ENCODE assay signal across 12 cellular contexts in the genomic region with DNA sequence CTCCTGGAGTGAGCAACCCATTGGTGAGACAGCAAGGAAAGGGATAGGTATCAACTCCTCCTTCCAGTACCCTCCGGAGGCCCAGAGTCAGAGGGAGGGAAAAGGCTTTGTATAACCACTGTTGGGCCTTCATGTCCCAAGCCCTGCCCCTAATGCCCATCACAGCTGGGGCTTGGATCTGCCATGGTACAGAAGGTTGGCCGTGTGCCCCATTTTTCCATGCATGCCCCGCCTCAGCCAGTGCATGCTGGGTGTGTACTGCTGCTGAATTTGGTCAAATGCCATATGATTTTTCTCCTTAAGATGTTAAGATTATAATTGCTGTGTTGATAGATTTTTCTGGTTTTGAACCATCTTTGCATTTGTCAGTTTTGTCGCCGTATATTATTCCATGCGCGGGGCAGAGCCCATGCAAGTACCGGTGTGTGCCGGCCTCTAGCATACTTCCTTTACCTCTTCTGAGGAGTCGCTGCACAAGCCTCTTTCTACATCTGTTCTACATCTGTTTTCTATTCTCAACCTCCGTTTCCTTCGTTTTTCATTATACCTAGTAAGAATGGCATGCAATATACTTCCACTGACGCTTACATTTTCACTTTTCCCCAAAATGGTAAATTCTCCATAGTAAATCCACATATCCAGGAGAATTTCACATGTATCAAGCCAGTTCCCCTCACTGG.
"Had no signal": no experiment of that assay in that cellular context is flagged by ENCODE, and none has a peak within 500 bp of the region (broad histone marks: within the 10 kb centered on the region; RNA-seq: fewer than 3 reads in every experiment).

No MANE protein-coding gene starts in this region.

- H3K36me3 ChIP-seq: cardiac muscle cell, colonic mucosa had no signal

- H2AFZ ChIP-seq: parathyroid adenoma had no signal

- ATAC-seq: activated CD8-positive, alpha-beta T cell treated with anti-CD3 and anti-CD28 coated beads for 36 hours; activated naive CD8-positive, alpha-beta T cell treated with anti-CD3 and anti-CD28 coated beads, Interleukin-2, amount 50 U/mL, for 24 hours; naive thymus-derived CD4-positive, alpha-beta T cell had no signal

- H3K9me3 ChIP-seq: colonic mucosa had no signal

- H3K4me3 ChIP-seq: cardiac muscle cell, colonic mucosa, lung had no signal

- H3K27ac ChIP-seq: cardiac muscle cell, colonic mucosa, parathyroid adenoma had no signal

- DNase-seq: activated CD4-positive, alpha-beta T cell treated with anti-CD3 and anti-CD28 coated beads for 4 hours; activated CD8-positive, alpha-beta memory T cell treated with anti-CD3 and anti-CD28 coated beads, Interleukin-2, amount 50 U/mL, for 4 hours; activated CD8-positive, alpha-beta T cell treated with anti-CD3 and anti-CD28 coated beads for 36 hours; activated naive CD8-positive, alpha-beta T cell treated with anti-CD3 and anti-CD28 coated beads, Interleukin-2, amount 50 U/mL, for 24 hours; colonic mucosa; effector CD8-positive, alpha-beta T cell; naive thymus-derived CD4-positive, alpha-beta T cell; stimulated activated CD4-positive, alpha-beta T cell treated with anti-CD3 and anti-CD28 coated beads, Interleukin-4, amount 100 ng/mL, for 4 hours; trophoblast cell had no signal

- H3K4me1 ChIP-seq: colonic mucosa, parathyroid adenoma had no signal

- H3K9ac ChIP-seq: parathyroid adenoma had no signal

- H3K27me3 ChIP-seq: cardiac muscle cell, colonic mucosa had no signal
